In genomic region chr17:35432176-35433074, GRCh38 we compare ENCODE assay signal across 8 cellular contexts. TPM values are rescaled to one million over a fixed set of nuclear protein-coding genes. Genes with fewer than 3 reads are reported as not detected.
DNase-seq lines count a peak whose midpoint lies in the region; ATAC-seq and FAIRE-seq lines count a peak whose summit lies in the region.

Gene SLFN12, minus strand, starts transcription at chr17:35432500. Its CDS starts 9,472 bp downstream, at chr17:35423028.

- FAIRE-seq in TTC549 (lab: Jason Lieb, UNC) = peak; percentile 89

- H3K4me1 Mint-ChIP-seq in central memory CD8-positive, alpha-beta T cell = peaks cover 66% of the 10 kb centered on the region

- no peaks in the 10 kb centered on the region for H3K9me3 Mint-ChIP-seq in central memory CD8-positive, alpha-beta T cell

- H3K27me3 Mint-ChIP-seq in central memory CD8-positive, alpha-beta T cell = no peaks in the 10 kb centered on the region

- ATAC-seq in GM19025 (IDR thresholded peaks at IDR 0.05; ENCODE audit: low read depth, unreplicated experiment) = peak; percentile 82
- peak; percentile 72 for ATAC-seq in HG03196 (IDR thresholded peaks at IDR 0.05; ENCODE audit: unreplicated experiment)
- peak; percentile 86 for ATAC-seq in central memory CD8-positive, alpha-beta T cell (replicated peaks; ENCODE audit: extremely low read depth, poor library complexity, severe bottlenecking)
- no peak for ATAC-seq in GM19351 (IDR thresholded peaks at IDR 0.05; ENCODE audit: unreplicated experiment)

- peak within 1 kb of the TSS; percentile 93 for H3K4me3 Mint-ChIP-seq in central memory CD8-positive, alpha-beta T cell

- peak; percentile 96 for DNase-seq in A172 (ENCODE audit: low spot score)
- DNase-seq in central memory CD8-positive, alpha-beta T cell (ENCODE audit: low spot score in 2 of 2) = peak in 1 of 2 donors; percentile 39
- peak; percentile 89 for DNase-seq in kidney glomerular epithelial cell (lab: John Stamatoyannopoulos, UW)
- DNase-seq in stimulated activated CD4-positive, alpha-beta T cell treated with anti-CD3 and anti-CD28 coated beads, Interleukin-2, amount 100 ng/mL, for 24 hours = peak; percentile 36 to 46

- H3K36me3 Mint-ChIP-seq in central memory CD8-positive, alpha-beta T cell (ENCODE audit: insufficient read depth) = peaks cover 4% of the 10 kb centered on the region

- H3K27ac Mint-ChIP-seq in central memory CD8-positive, alpha-beta T cell (ENCODE audit: low read depth) = peak within 1 kb of the TSS; percentile 89

RNA-seq across cellular contexts. Expression of gene SLFN12, which starts in this region (rescaled TPM):
- 37.4 and 47.9 TPM in 2 replicates for total RNA-seq in A172 (2014; rRNA removed; shearing (Covaris generic))
